18 cellular contexts compared by ENCODE assay signal in genomic region chr7:35384761-35385700, GRCh38.
"Had no signal": no experiment of that assay in that cellular context is flagged by ENCODE, and none has a peak within 500 bp of the region (broad histone marks: within the 10 kb centered on the region; RNA-seq: fewer than 3 reads in every experiment).

No MANE protein-coding gene starts in this region.

- ATAC-seq: left lung; natural killer cell treated with Interleukin-12 subunit alpha and Interleukin-12 subunit beta and Interleukin-15 and Interleukin-18, amount 100 ng/mL, for 72 hours had no signal

- H3K4me3 ChIP-seq: esophagus squamous epithelium, left lung, tibial nerve had no signal

- H3K4me1 ChIP-seq: left lung, tibial nerve had no signal

- DNase-seq: activated CD4-positive, alpha-beta T cell treated with anti-CD3 and anti-CD28 coated beads, Interleukin-2, amount 50 U/mL, for 1 hour; activated CD4-positive, CD25-positive, alpha-beta regulatory T cell; activated naive CD8-positive, alpha-beta T cell treated with anti-CD3 and anti-CD28 coated beads for 36 hours; anterior cingulate cortex; brain microvascular endothelial cell; effector CD8-positive, alpha-beta T cell; esophagus squamous epithelium; foreskin fibroblast; left lung; mesendoderm; retina; small intestine; stimulated activated CD4-positive, alpha-beta T cell treated with anti-CD3 and anti-CD28 coated beads, Interleukin-4, amount 100 ng/mL, for 4 hours; stimulated activated CD8-positive, alpha-beta memory T cell treated with anti-CD3 and anti-CD28 coated beads, Interleukin-4, amount 100 ng/mL, for 48 hours; stimulated activated naive CD4-positive, alpha-beta T cell treated with Interleukin-2 at 50 U/mL for 16 hours; substantia nigra had no signal

- H3K27me3 ChIP-seq: brain microvascular endothelial cell, esophagus squamous epithelium, left lung, tibial nerve had no signal

- H3K9me3 ChIP-seq: esophagus squamous epithelium, left lung, tibial nerve had no signal

- H3K27ac ChIP-seq: brain microvascular endothelial cell, esophagus squamous epithelium, left lung, tibial nerve had no signal

- H3K36me3 ChIP-seq: brain microvascular endothelial cell, esophagus squamous epithelium, left lung, tibial nerve had no signal
